Comparison of ENCODE assay signal across 9 cellular contexts in the genomic region with DNA sequence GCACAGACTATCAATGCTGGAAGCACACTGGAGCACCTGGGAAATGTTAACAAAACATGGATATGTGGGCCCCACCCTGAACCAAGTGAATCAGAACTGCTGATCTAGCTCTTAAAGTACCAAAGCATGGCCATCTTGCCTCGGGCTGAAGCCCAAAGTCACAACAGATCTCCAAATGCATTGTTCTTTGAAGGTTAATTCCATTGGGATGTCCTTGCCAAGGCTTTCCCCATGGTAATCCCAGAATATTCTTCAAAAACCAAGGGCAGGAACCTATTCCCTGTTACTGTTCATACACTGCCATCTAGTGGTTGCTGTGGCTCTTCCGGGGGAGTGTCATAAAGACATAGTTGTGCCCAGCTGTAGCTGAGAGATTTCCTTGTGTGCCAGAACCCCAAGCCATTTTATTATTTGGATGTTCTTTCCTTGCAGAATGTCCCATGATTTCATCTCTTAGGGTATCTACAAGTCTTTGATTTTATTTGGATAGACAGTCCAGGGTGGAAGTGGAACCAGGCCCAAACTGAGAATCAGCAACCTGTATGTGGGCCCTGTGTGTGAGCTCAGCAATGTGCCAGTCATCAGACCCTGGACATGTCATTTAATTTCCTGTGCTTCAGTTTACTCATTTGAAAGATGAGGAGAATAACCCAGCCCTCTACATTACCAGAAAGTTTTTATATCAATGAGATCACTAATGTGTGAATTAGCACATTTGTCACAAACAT.
A peak's percentile ranks its signal among the peaks of the same experiment; 100 is the strongest.
DNase-seq lines count a peak whose midpoint lies in the region; ATAC-seq and TF ChIP-seq lines count a peak whose summit lies in the region.
"Had no signal": no experiment of that assay in that cellular context is flagged by ENCODE, and none has a peak within 500 bp of the region (broad histone marks: within the 10 kb centered on the region; RNA-seq: fewer than 3 reads in every experiment).

No MANE protein-coding gene starts in this region.

- intact Hi-C loops in left colon (cut with DNase I, micrococcal nuclease): no loop called here

- peaks cover 4% of the 10 kb centered on the region; the same call in 1 of the 2 replicates for H3K9me3 ChIP-seq in NT2/D1 (ENCODE audit: insufficient read depth, low read length)
- no peaks in the 10 kb centered on the region for H3K9me3 ChIP-seq in thoracic aorta

- in situ Hi-C loops in G401 (cut with HindIII; ENCODE audit: low sequenced_read_pairs): no loop called here

- peak; percentile 75 for DNase-seq in G401 (ENCODE audit: low spot score)
- peak; percentile 53 for DNase-seq in Jurkat, Clone E6-1 (ENCODE audit: low read depth, low spot score)
- DNase-seq in NT2/D1 (ENCODE audit: low read depth, low spot score): peak; percentile 78
- no peak for DNase-seq in chondrocyte (ENCODE audit: low spot score)
- DNase-seq in left colon: peak; percentile 44 to 49
- no peak for DNase-seq in thoracic aorta (ENCODE audit: low spot score)

- no peak overlapping the region for H3K4me3 ChIP-seq in Jurkat, Clone E6-1 (ENCODE audit: low read length)
- H3K4me3 ChIP-seq in NT2/D1 (ENCODE audit: insufficient read length, low read depth) (no peak overlapping the region), thoracic aorta (no peak overlapping the region)

- ATAC-seq in GM21526 (IDR thresholded peaks at IDR 0.05; ENCODE audit: low FRiP score, unreplicated experiment): peak; percentile 74
- peak; percentile 97 for ATAC-seq in left colon
- ATAC-seq in thoracic aorta (ENCODE audit: insufficient number of reproducible peaks, low FRiP score, low read depth): peak; percentile 40
- no peak for ATAC-seq in HG03469 (IDR thresholded peaks at IDR 0.05; ENCODE audit: unreplicated experiment)

- H3K4me1 ChIP-seq in NT2/D1 (ENCODE audit: insufficient read depth, insufficient read length) (peaks cover 3% of the 10 kb centered on the region), thoracic aorta (ENCODE audit: control insufficient read depth in 1 of 2, low read depth in 2 of 2) (no peaks in the 10 kb centered on the region)

- no peak overlapping the region for H3K4me3 Mint-ChIP-seq in chondrocyte (ENCODE audit: unreplicated experiment)

- H3K9me3 Mint-ChIP-seq in chondrocyte (ENCODE audit: low read depth): no peaks in the 10 kb centered on the region
- H3K9me3 Mint-ChIP-seq: activated naive CD4-positive, alpha-beta T cell treated with anti-CD3 and anti-CD28 coated beads, Interleukin-2, amount 50 U/mL, for 72 hours had no signal

- TF ChIP-seq CTCF in chondrocyte (IDR thresholded peaks at IDR 0.05) (peak; percentile 98), thoracic aorta (IDR thresholded peaks at IDR 0.05) (peak; percentile 81)

- H3K27ac Mint-ChIP-seq in chondrocyte (ENCODE audit: unreplicated experiment): no peak overlapping the region
- H3K27ac Mint-ChIP-seq: activated naive CD4-positive, alpha-beta T cell treated with anti-CD3 and anti-CD28 coated beads, Interleukin-2, amount 50 U/mL, for 72 hours had no signal

- H3K27me3 ChIP-seq in NT2/D1 (ENCODE audit: insufficient read depth, insufficient read length) (no peaks in the 10 kb centered on the region), thoracic aorta (replicated peaks; ENCODE audit: insufficient read depth) (no peaks in the 10 kb centered on the region)

- no peaks in the 10 kb centered on the region for H3K36me3 Mint-ChIP-seq in chondrocyte (ENCODE audit: low read depth)
- H3K36me3 Mint-ChIP-seq: activated naive CD4-positive, alpha-beta T cell treated with anti-CD3 and anti-CD28 coated beads, Interleukin-2, amount 50 U/mL, for 72 hours had no signal

- H3K9ac ChIP-seq in NT2/D1 (ENCODE audit: insufficient read length, low read depth): no peak overlapping the region

- H3K36me3 ChIP-seq in NT2/D1 (ENCODE audit: insufficient read depth, insufficient read length, low read length) (no peaks in the 10 kb centered on the region), thoracic aorta (no peaks in the 10 kb centered on the region)

- peaks cover 4% of the 10 kb centered on the region for H3K4me1 Mint-ChIP-seq in chondrocyte (ENCODE audit: low read depth)

- no peak overlapping the region for H3K27ac ChIP-seq in thoracic aorta

- peaks cover 6% of the 10 kb centered on the region for H3K27me3 Mint-ChIP-seq in chondrocyte (ENCODE audit: low read depth)

Comparison
In these comparisons a context has a peak if more than half of its experiments do, and no peak if none do; other contexts are left out.
1. DNase-seq: peak in G401 (single experiment), Jurkat, Clone E6-1 (single experiment), NT2/D1 (single experiment) and left colon (2 of 2); none in chondrocyte (single experiment) and thoracic aorta (single experiment).